Comparison of ENCODE assay signal across 12 cellular contexts in the genomic region with DNA sequence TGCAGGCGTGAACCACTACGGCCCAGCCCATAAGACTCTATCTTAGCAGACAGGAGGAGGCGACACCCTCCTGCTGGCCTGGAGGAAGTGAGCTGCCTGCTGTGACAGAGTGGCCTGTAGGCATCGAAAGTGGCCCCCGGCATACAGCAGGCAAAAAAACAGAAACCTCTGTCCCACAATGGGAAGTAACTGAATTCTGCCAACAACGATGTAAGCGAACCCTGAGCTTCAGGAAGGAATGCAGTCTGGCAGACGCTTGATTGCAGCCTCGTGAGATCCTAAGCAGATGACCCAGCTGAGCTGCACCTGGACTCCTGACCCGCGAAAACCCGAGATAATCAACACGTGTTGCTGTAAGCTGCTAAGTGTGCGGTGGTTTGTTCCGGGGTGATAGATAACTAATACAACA. TPM values are rescaled to one million over a fixed set of nuclear protein-coding genes. Genes with fewer than 3 reads are reported as not detected.
DNase-seq lines count a peak whose midpoint lies in the region; ATAC-seq lines count a peak whose summit lies in the region.
"Had no signal": no experiment of that assay in that cellular context is flagged by ENCODE, and none has a peak within 500 bp of the region (broad histone marks: within the 10 kb centered on the region; RNA-seq: fewer than 3 reads in every experiment).

No MANE protein-coding gene starts in this region.

- ATAC-seq in HG02642 (IDR thresholded peaks at IDR 0.05; ENCODE audit: poor library complexity, unreplicated experiment) (peak; percentile 54), left colon (peak; percentile 89), GM21786 (IDR thresholded peaks at IDR 0.05; ENCODE audit: unreplicated experiment) (no peak), HG02970 (IDR thresholded peaks at IDR 0.05; ENCODE audit: low FRiP score, unreplicated experiment) (no peak)
- no peak for ATAC-seq in activated T-helper 17 cell treated with anti-CD3 and anti-CD28 coated beads, Interleukin-2, amount 50 U/mL, for 72 hours (replicated peaks)

- DNase-seq in ELF-1 (ENCODE audit: low read depth, low spot score) (peak; percentile 93), RPMI8226 (peak; percentile 68), left colon (peak; percentile 30 to 44), LoVo (ENCODE audit: low spot score) (no peak)
- DNase-seq: activated naive CD4-positive, alpha-beta T cell treated with Interleukin-2 at 50 U/mL for 16 hours; COR-L47; NCI-H2227 treated with DMSO at 0.1 percent for 48 hours; stimulated activated CD8-positive, alpha-beta memory T cell treated with anti-CD3 and anti-CD28 coated beads, Interleukin-4, amount 100 ng/mL, for 48 hours had no signal

- H3K27me3 Mint-ChIP-seq in activated T-helper 17 cell treated with anti-CD3 and anti-CD28 coated beads, Interleukin-2, amount 50 U/mL, for 72 hours, result peaks cover 4% of the 10 kb centered on the region

- no peaks in the 10 kb centered on the region for H3K36me3 Mint-ChIP-seq in activated T-helper 17 cell treated with anti-CD3 and anti-CD28 coated beads, Interleukin-2, amount 50 U/mL, for 72 hours (ENCODE audit: low read depth)

- no peak overlapping the region for H3K27ac Mint-ChIP-seq in activated T-helper 17 cell treated with anti-CD3 and anti-CD28 coated beads, Interleukin-2, amount 50 U/mL, for 72 hours

- H3K9me3 Mint-ChIP-seq in activated T-helper 17 cell treated with anti-CD3 and anti-CD28 coated beads, Interleukin-2, amount 50 U/mL, for 72 hours, result no peaks in the 10 kb centered on the region

- H3K4me3 Mint-ChIP-seq in activated T-helper 17 cell treated with anti-CD3 and anti-CD28 coated beads, Interleukin-2, amount 50 U/mL, for 72 hours, result no peak overlapping the region

- intact Hi-C loops in left colon (cut with DNase I, micrococcal nuclease), result no loop called here

- no peaks in the 10 kb centered on the region for H3K4me1 Mint-ChIP-seq in activated T-helper 17 cell treated with anti-CD3 and anti-CD28 coated beads, Interleukin-2, amount 50 U/mL, for 72 hours

RNA-seq across cellular contexts. Expression of a gene that starts 13.6 kb away (rescaled TPM):
- under 1 TPM in 1 of 2 donors, not detected in 1; 0.25 TPM for total RNA-seq in left colon
- not detected for total RNA-seq in activated T-helper 17 cell treated with anti-CD3 and anti-CD28 coated beads, Interleukin-2, amount 50 U/mL, for 72 hours

Comparison
In these comparisons a context has a peak if more than half of its experiments do, and no peak if none do; other contexts are left out.
1. ATAC-seq: peak in HG02642 (single experiment) and left colon (single experiment); none in GM21786 (single experiment), HG02970 (single experiment) and activated T-helper 17 cell treated with anti-CD3 and anti-CD28 coated beads, Interleukin-2, amount 50 U/mL, for 72 hours (single experiment).